8 cellular contexts compared by ENCODE assay signal in the genomic region with DNA sequence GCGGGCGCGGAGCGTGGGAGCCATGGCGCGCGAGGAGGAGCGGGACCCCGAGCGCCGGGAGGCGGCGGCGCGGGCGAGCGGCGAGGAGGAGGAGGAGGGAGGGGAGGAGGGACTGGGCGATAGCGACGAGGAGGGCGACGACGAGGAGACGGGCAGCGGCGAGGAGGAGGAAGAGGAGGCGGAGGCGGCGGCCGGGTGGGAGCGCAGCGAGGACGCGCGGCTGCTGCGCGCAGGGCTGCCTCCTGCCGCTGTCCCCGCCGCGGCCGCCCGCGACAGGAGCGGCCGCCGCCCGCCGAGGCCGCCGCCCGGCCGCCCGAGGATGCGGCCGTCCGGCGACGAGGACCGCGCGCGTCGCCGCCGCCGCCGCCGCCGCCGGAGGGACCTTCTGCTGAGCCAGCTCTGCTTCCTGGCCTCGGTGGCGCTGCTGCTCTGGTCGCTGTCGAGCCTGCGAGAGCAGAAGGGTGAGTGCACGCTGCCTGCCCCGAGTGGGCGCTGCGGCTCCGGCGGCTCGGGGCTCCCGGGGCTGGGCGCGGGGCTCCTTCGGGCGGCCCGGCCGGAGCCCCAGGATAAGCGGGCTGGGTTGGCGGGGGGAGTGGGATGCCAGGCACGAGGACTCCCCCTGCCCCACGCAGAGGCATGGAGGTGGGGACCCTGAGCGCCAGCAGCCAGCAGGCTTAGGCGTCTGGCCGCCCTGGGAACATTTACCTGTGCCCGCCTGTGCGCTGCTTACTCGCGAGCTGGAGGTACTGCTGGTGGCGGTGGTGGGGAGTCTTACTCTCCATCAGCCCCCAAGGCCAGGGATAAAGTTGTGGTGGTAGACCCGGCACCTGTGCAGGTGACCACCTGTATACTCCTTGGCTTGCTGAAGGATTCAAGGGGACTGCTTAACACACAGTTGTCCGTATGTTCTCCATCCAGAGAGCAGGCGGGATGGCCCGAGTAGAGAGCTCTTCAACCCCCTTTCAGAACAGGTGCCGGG. TPM values are rescaled to one million over a fixed set of nuclear protein-coding genes. Genes with fewer than 3 reads are reported as not detected.
DNase-seq lines count a peak whose midpoint lies in the region; ATAC-seq, FAIRE-seq and TF ChIP-seq lines count a peak whose summit lies in the region.

A gene (plus strand): TSS at position 119 of the 979 bp plus-strand sequence.

- ATAC-seq in WTC11, result peak; percentile 71
- no peak for ATAC-seq in HG02763 (IDR thresholded peaks at IDR 0.05; ENCODE audit: unreplicated experiment)

- CTCF ChIA-PET in WTC11 (lab: Charles Lee), result interaction anchor here (0.6 to 2.3 kb wide), 20 partner anchors 9 to 581 kb away, joined by 3 to 21 read pairs (median 3); no protein-coding TSS in a partner anchor

- H3K9me3 Mint-ChIP-seq in WTC11 (no peaks in the 10 kb centered on the region), nephron progenitor cell (no peaks in the 10 kb centered on the region)

- H3K27ac Mint-ChIP-seq in WTC11 (no peak within 1 kb of the TSS), nephron progenitor cell (no peak within 1 kb of the TSS)

- peak; percentile 15 to 22 for DNase-seq in stimulated activated CD4-positive, alpha-beta T cell treated with anti-CD3 and anti-CD28 coated beads, Interleukin-15, amount 100 ng/mL, for 48 hours (ENCODE audit: low read depth in 2 of 2)
- DNase-seq in stimulated activated CD4-positive, alpha-beta T cell treated with anti-CD3 and anti-CD28 coated beads, Interleukin-4, amount 100 ng/mL, for 1 hour, result no peak
- peak; percentile 48 for DNase-seq in KG1 (lab: John Stamatoyannopoulos, UW)
- DNase-seq in WTC11 (ENCODE audit: low spot score), result peak; percentile 77
- peak; percentile 59 to 66 for DNase-seq in frontal cortex (ENCODE audit: low spot score in 2 of 2)
- peak; percentile 81 for DNase-seq in nephron progenitor cell
- no peak for DNase-seq in GF-D8 (lab: John Stamatoyannopoulos, UW)

- TF ChIP-seq CTCF in WTC11 (IDR thresholded peaks at IDR 0.05) (no peak), nephron progenitor cell (IDR thresholded peaks at IDR 0.05) (peak; percentile 21)

- H3K4me3 Mint-ChIP-seq in WTC11 (peak within 1 kb of the TSS; percentile 65), nephron progenitor cell (peak within 1 kb of the TSS; percentile 78)

- H3K36me3 Mint-ChIP-seq in WTC11, result no peaks in the 10 kb centered on the region
- H3K36me3 Mint-ChIP-seq in nephron progenitor cell (ENCODE audit: low read depth), result no peaks in the 10 kb centered on the region

- POLR2A ChIA-PET in WTC11 (lab: Charles Lee), result interaction anchor here (0.6 kb wide), 1 partner anchor 271 kb away, joined by 3 read pairs; no protein-coding TSS in a partner anchor

- FAIRE-seq in frontal cortex (lab: Jason Lieb, UNC), result no peak

- H3K27me3 Mint-ChIP-seq in WTC11 (ENCODE audit: low read depth), result peaks cover 18% of the 10 kb centered on the region
- H3K27me3 Mint-ChIP-seq in nephron progenitor cell (ENCODE audit: low read depth, poor library complexity), result peaks cover 76% of the 10 kb centered on the region

- H3K4me1 Mint-ChIP-seq in WTC11 (peaks cover 64% of the 10 kb centered on the region), nephron progenitor cell (peaks cover 37% of the 10 kb centered on the region)

TF ChIP-seq in WTC11, 78 proteins besides CTCF, POLR2A, EP300 and RAD21:
- peak; percentile 93; the same call in 1 of the 2 replicates for TF ChIP-seq ZNF263 (CRISPR knock-in tag; IDR thresholded peaks at IDR 0.05; ENCODE audit: low read depth)
- TF ChIP-seq, protein P1, sequence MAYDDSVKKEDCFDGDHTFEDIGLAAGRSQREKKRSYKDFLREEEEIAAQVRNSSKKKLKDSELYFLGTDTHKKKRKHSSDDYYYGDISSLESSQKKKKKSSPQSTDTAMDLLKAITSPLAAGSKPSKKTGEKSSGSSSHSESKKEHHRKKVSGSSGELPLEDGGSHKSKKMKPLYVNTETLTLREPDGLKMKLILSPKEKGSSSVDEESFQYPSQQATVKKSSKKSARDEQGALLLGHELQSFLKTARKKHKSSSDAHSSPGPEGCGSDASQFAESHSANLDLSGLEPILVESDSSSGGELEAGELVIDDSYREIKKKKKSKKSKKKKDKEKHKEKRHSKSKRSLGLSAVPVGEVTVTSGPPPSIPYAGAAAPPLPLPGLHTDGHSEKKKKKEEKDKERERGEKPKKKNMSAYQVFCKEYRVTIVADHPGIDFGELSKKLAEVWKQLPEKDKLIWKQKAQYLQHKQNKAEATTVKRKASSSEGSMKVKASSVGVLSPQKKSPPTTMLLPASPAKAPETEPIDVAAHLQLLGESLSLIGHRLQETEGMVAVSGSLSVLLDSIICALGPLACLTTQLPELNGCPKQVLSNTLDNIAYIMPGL (CRISPR knock-in tag; IDR thresholded peaks at IDR 0.05), result peak; percentile 54
- TF ChIP-seq, protein P2, sequence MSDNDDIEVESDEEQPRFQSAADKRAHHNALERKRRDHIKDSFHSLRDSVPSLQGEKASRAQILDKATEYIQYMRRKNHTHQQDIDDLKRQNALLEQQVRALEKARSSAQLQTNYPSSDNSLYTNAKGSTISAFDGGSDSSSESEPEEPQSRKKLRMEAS (CRISPR knock-in tag; IDR thresholded peaks at IDR 0.05), result peak; percentile 34; the same call in 1 of the 2 replicates
- TF ChIP-seq CREB1 (CRISPR knock-in tag; IDR thresholded peaks at IDR 0.05), result no peak
- 0 out of 2 replicates have a peak, but pooled peaks have one; percentile 78 for TF ChIP-seq KAT7 (CRISPR knock-in tag; IDR thresholded peaks at IDR 0.05; ENCODE audit: borderline replicate concordance)
- no peak for TF ChIP-seq ZNF396 (CRISPR knock-in tag; IDR thresholded peaks at IDR 0.05; ENCODE audit: borderline replicate concordance)
- TF ChIP-seq, protein P3, sequence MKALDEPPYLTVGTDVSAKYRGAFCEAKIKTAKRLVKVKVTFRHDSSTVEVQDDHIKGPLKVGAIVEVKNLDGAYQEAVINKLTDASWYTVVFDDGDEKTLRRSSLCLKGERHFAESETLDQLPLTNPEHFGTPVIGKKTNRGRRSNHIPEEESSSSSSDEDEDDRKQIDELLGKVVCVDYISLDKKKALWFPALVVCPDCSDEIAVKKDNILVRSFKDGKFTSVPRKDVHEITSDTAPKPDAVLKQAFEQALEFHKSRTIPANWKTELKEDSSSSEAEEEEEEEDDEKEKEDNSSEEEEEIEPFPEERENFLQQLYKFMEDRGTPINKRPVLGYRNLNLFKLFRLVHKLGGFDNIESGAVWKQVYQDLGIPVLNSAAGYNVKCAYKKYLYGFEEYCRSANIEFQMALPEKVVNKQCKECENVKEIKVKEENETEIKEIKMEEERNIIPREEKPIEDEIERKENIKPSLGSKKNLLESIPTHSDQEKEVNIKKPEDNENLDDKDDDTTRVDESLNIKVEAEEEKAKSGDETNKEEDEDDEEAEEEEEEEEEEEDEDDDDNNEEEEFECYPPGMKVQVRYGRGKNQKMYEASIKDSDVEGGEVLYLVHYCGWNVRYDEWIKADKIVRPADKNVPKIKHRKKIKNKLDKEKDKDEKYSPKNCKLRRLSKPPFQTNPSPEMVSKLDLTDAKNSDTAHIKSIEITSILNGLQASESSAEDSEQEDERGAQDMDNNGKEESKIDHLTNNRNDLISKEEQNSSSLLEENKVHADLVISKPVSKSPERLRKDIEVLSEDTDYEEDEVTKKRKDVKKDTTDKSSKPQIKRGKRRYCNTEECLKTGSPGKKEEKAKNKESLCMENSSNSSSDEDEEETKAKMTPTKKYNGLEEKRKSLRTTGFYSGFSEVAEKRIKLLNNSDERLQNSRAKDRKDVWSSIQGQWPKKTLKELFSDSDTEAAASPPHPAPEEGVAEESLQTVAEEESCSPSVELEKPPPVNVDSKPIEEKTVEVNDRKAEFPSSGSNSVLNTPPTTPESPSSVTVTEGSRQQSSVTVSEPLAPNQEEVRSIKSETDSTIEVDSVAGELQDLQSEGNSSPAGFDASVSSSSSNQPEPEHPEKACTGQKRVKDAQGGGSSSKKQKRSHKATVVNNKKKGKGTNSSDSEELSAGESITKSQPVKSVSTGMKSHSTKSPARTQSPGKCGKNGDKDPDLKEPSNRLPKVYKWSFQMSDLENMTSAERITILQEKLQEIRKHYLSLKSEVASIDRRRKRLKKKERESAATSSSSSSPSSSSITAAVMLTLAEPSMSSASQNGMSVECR (CRISPR knock-in tag; IDR thresholded peaks at IDR 0.05; ENCODE audit: borderline replicate concordance), result no peak
- TF ChIP-seq, protein P4, sequence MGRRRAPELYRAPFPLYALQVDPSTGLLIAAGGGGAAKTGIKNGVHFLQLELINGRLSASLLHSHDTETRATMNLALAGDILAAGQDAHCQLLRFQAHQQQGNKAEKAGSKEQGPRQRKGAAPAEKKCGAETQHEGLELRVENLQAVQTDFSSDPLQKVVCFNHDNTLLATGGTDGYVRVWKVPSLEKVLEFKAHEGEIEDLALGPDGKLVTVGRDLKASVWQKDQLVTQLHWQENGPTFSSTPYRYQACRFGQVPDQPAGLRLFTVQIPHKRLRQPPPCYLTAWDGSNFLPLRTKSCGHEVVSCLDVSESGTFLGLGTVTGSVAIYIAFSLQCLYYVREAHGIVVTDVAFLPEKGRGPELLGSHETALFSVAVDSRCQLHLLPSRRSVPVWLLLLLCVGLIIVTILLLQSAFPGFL (CRISPR knock-in tag; IDR thresholded peaks at IDR 0.05; ENCODE audit: borderline replicate concordance), result no peak

RNA-seq across cellular contexts. Expression of the gene that starts here (rescaled TPM):
- total RNA-seq in WTC11 (2021) (4.7 to 5.7 TPM (median 5.3 TPM) in 3 replicates), frontal cortex (13.5 TPM)

Comparison
In these comparisons a context has a peak if more than half of its experiments do, and no peak if none do; other contexts are left out.
1. DNase-seq: peak in stimulated activated CD4-positive, alpha-beta T cell treated with anti-CD3 and anti-CD28 coated beads, Interleukin-15, amount 100 ng/mL, for 48 hours (2 of 2), KG1 (single experiment), WTC11 (single experiment), frontal cortex (2 of 2) and nephron progenitor cell (single experiment); none in stimulated activated CD4-positive, alpha-beta T cell treated with anti-CD3 and anti-CD28 coated beads, Interleukin-4, amount 100 ng/mL, for 1 hour (single experiment) and GF-D8 (single experiment).